21 cellular contexts compared by ENCODE assay signal in the genomic region with DNA sequence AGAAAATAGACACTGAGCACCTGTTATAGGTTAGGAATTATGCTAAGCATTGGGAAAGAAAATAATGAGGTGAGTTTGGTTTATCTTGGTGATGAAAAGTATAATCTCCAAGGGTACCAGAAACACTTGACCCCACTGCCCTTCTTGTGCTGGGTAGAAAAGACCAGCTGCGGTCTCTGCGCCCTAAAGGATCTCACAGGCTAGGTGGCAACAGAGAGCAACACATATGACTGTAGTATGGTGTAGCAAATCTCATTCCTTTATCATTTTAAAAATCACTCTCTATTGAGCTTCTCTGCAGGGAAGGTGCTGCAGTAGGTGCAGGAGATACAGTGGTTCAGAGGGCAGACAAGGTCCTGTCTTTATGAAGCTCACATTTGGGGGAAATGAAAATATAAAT.
"Had no signal": no experiment of that assay in that cellular context is flagged by ENCODE, and none has a peak within 500 bp of the region (broad histone marks: within the 10 kb centered on the region; RNA-seq: fewer than 3 reads in every experiment).

No MANE protein-coding gene starts in this region.

- H3K4me3 ChIP-seq: ascending aorta, breast epithelium, esophagus muscularis mucosa, heart right ventricle, mucosa of descending colon, neural progenitor cell, prostate gland, right atrium auricular region, tibial nerve, vagina had no signal

- H3K9me3 Mint-ChIP-seq: naive B cell; stimulated activated naive CD8-positive, alpha-beta T cell treated with anti-CD3 and anti-CD28 coated beads, Interleukin-15, Interleukin-2, amounts not matched to agents 100 ng/mL and 50 ng/mL, for 24 hours had no signal

- H3K27me3 Mint-ChIP-seq: stimulated activated naive CD8-positive, alpha-beta T cell treated with anti-CD3 and anti-CD28 coated beads, Interleukin-15, Interleukin-2, amounts not matched to agents 100 ng/mL and 50 ng/mL, for 24 hours had no signal

- H3K27ac ChIP-seq: ascending aorta, breast epithelium, esophagus muscularis mucosa, heart right ventricle, neural progenitor cell, prostate gland, right atrium auricular region, tibial nerve, vagina had no signal

- H3K4me3 Mint-ChIP-seq: memory B cell; naive B cell; neural progenitor cell; stimulated activated naive CD8-positive, alpha-beta T cell treated with anti-CD3 and anti-CD28 coated beads, Interleukin-15, Interleukin-2, amounts not matched to agents 100 ng/mL and 50 ng/mL, for 24 hours had no signal

- H3K27ac Mint-ChIP-seq: memory B cell; naive B cell; neural progenitor cell; stimulated activated naive CD8-positive, alpha-beta T cell treated with anti-CD3 and anti-CD28 coated beads, Interleukin-15, Interleukin-2, amounts not matched to agents 100 ng/mL and 50 ng/mL, for 24 hours had no signal

- H3K27me3 ChIP-seq: ascending aorta, esophagus muscularis mucosa, neural progenitor cell, right atrium auricular region, tibial nerve, vagina had no signal

- H3K4me2 ChIP-seq: neural progenitor cell had no signal

- H3K36me3 ChIP-seq: ascending aorta, breast epithelium, esophagus muscularis mucosa, heart right ventricle, neural progenitor cell, prostate gland, right atrium auricular region, tibial nerve, vagina had no signal

- ATAC-seq: heart right ventricle, mucosa of descending colon had no signal

- H2AFZ ChIP-seq: neural progenitor cell had no signal

- H3K4me1 ChIP-seq: ascending aorta, breast epithelium, esophagus muscularis mucosa, heart right ventricle, neural progenitor cell, prostate gland, right atrium auricular region, tibial nerve, vagina had no signal

- DNase-seq: activated CD4-positive, CD25-positive, alpha-beta regulatory T cell treated with anti-CD3 and anti-CD28 coated beads, Interleukin-2, amount 50 U/mL, for 72 hours; activated CD8-positive, alpha-beta memory T cell treated with anti-CD3 and anti-CD28 coated beads for 24 hours; activated CD8-positive, alpha-beta memory T cell treated with anti-CD3 and anti-CD28 coated beads, Interleukin-2, amount 50 U/mL, for 48 hours; activated effector memory CD4-positive, alpha-beta T cell treated with Interleukin-2 at 50 U/mL for 16 hours; activated naive CD4-positive, alpha-beta T cell treated with anti-CD3 and anti-CD28 coated beads, Interleukin-2, amount 50 U/mL, for 16 hours; activated T-cell treated with anti-CD3 and anti-CD28 coated beads, Interleukin-2, amount 50 U/mL, for 48 hours; effector CD4-positive, alpha-beta T cell; heart right ventricle; mucosa of descending colon; naive B cell; T-helper 9 cell had no signal

- H3K36me3 Mint-ChIP-seq: memory B cell, naive B cell, neural progenitor cell had no signal
